In the genomic region with DNA sequence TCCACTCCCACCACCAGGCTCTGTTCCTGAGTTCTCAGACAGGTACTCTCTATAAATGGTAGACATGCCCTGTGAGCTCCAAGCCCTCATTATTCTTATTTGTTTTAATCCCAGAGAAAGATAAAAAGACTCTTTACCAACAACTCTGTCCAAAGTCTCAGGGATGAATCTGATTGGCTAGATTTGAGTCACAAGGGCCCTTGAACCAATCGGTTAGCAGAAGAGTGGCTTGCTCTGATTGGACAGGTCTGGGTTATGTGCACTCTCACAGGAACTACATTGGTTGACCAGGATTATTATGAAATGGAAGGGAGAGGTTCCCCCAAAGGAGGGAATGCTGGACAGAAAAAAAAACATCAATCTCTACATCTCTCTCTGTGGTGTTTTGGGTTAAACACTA, we compare ENCODE assay signal across 16 cellular contexts. TPM values are rescaled to one million over a fixed set of nuclear protein-coding genes. Genes with fewer than 3 reads are reported as not detected.
A peak's percentile ranks its signal among the peaks of the same experiment; 100 is the strongest.
DNase-seq lines count a peak whose midpoint lies in the region; ATAC-seq and TF ChIP-seq lines count a peak whose summit lies in the region.
"Had no signal": no experiment of that assay in that cellular context is flagged by ENCODE, and none has a peak within 500 bp of the region (broad histone marks: within the 10 kb centered on the region; RNA-seq: fewer than 3 reads in every experiment).

No MANE protein-coding gene starts in this region.

- H3K27ac Mint-ChIP-seq in activated CD4-positive, alpha-beta T cell treated with anti-CD3 and anti-CD28 coated beads, Interleukin-2, amount 10 ng/mL, durations not matched to agents 24 days and 14 days, result peak overlapping the region; percentile 87
- H3K27ac Mint-ChIP-seq in activated naive CD8-positive, alpha-beta T cell, result peak overlapping the region; percentile 69
- H3K27ac Mint-ChIP-seq: H9 had no signal

- no peaks in the 10 kb centered on the region for H3K9me3 Mint-ChIP-seq in activated CD4-positive, alpha-beta T cell treated with anti-CD3 and anti-CD28 coated beads, Interleukin-2, amount 10 ng/mL, durations not matched to agents 24 days and 14 days
- H3K9me3 Mint-ChIP-seq in activated naive CD8-positive, alpha-beta T cell (ENCODE audit: low read depth), result no peaks in the 10 kb centered on the region

- peak overlapping the region; percentile 80 for H3K4me3 Mint-ChIP-seq in activated CD4-positive, alpha-beta T cell treated with anti-CD3 and anti-CD28 coated beads, Interleukin-2, amount 10 ng/mL, durations not matched to agents 24 days and 14 days
- peak overlapping the region; percentile 68 for H3K4me3 Mint-ChIP-seq in activated naive CD8-positive, alpha-beta T cell
- H3K4me3 Mint-ChIP-seq: H9 had no signal

- H3K27me3 ChIP-seq in rectal smooth muscle tissue (ENCODE audit: control insufficient read depth, insufficient read depth, low read length), result no peaks in the 10 kb centered on the region
- H3K27me3 ChIP-seq: Peyer's patch had no signal

- H3K36me3 ChIP-seq in rectal smooth muscle tissue (ENCODE audit: control insufficient read depth, insufficient read depth, low read length), result no peaks in the 10 kb centered on the region

- no peak for TF ChIP-seq EP300 in Ishikawa (IDR thresholded peaks at IDR 0.05; ENCODE audit: borderline replicate concordance)

- peak overlapping the region; percentile 39 for H3K27ac ChIP-seq in rectal smooth muscle tissue (ENCODE audit: low read depth, low read length)
- H3K27ac ChIP-seq: KMS-11 had no signal

- intact Hi-C loops in activated CD4-positive, alpha-beta T cell treated with anti-CD3 and anti-CD28 coated beads, Interleukin-2, amount 10 ng/mL, durations not matched to agents 24 days and 14 days (cut with micrococcal nuclease), result no loop called here

- DNase-seq in activated CD4-positive, alpha-beta T cell treated with anti-CD3 and anti-CD28 coated beads, Interleukin-2, amount 10 ng/mL, durations not matched to agents 24 days and 14 days, result no peak
- DNase-seq in activated CD4-positive, alpha-beta T cell treated with anti-CD3 and anti-CD28 coated beads, Interleukin-2, amount 50 U/mL, for 4 hours, result no peak
- DNase-seq in NCI-H2107 treated with DMSO at 0.1 percent for 48 hours (lab: John Stamatoyannopoulos, UW; ENCODE audit: unreplicated experiment) (no peak), GM20000 (ENCODE audit: low spot score) (no peak)
- DNase-seq: activated effector memory CD4-positive, alpha-beta T cell treated with Interleukin-2 at 50 U/mL for 16 hours; H9; mammary epithelial cell; NCI-H1436; NCI-H446; Peyer's patch had no signal

- no peak overlapping the region for H3K9ac ChIP-seq in rectal smooth muscle tissue (ENCODE audit: low read length)
- H3K9ac ChIP-seq: KMS-11 had no signal

- peaks cover 81% of the 10 kb centered on the region for H3K36me3 Mint-ChIP-seq in activated CD4-positive, alpha-beta T cell treated with anti-CD3 and anti-CD28 coated beads, Interleukin-2, amount 10 ng/mL, durations not matched to agents 24 days and 14 days (ENCODE audit: low read depth)
- H3K36me3 Mint-ChIP-seq in activated naive CD8-positive, alpha-beta T cell, result peaks cover 18% of the 10 kb centered on the region

- no peaks in the 10 kb centered on the region for H3K27me3 Mint-ChIP-seq in activated CD4-positive, alpha-beta T cell treated with anti-CD3 and anti-CD28 coated beads, Interleukin-2, amount 10 ng/mL, durations not matched to agents 24 days and 14 days
- no peaks in the 10 kb centered on the region for H3K27me3 Mint-ChIP-seq in activated naive CD8-positive, alpha-beta T cell

- TF ChIP-seq CTCF in GM20000 (IDR thresholded peaks at IDR 0.05; ENCODE audit: extremely low read depth, missing control alignments), result no peak

- H3K4me1 Mint-ChIP-seq in activated CD4-positive, alpha-beta T cell treated with anti-CD3 and anti-CD28 coated beads, Interleukin-2, amount 10 ng/mL, durations not matched to agents 24 days and 14 days, result peaks cover 92% of the 10 kb centered on the region
- peaks cover 96% of the 10 kb centered on the region for H3K4me1 Mint-ChIP-seq in activated naive CD8-positive, alpha-beta T cell (ENCODE audit: low read depth)

- H3K4me3 ChIP-seq in rectal smooth muscle tissue (ENCODE audit: low read length), result no peak overlapping the region
- H3K4me3 ChIP-seq: Peyer's patch had no signal

- peaks cover 26% of the 10 kb centered on the region for H3K4me1 ChIP-seq in rectal smooth muscle tissue (ENCODE audit: control insufficient read depth, insufficient read depth, low read length)

- ATAC-seq in HG03175 (IDR thresholded peaks at IDR 0.05; ENCODE audit: unreplicated experiment), result no peak
- ATAC-seq: activated CD4-positive, CD25-positive, alpha-beta regulatory T cell treated with anti-CD3 and anti-CD28 coated beads, Interleukin-2, amount 50 U/mL, for 24 hours had no signal

- no peak for TF ChIP-seq RAD21 in Ishikawa (IDR thresholded peaks at IDR 0.05; ENCODE audit: low read depth)

TF ChIP-seq in Ishikawa, 13 proteins besides CTCF, POLR2A, EP300 and RAD21:
- no peak for TF ChIP-seq FOXM1 (IDR thresholded peaks at IDR 0.05; ENCODE audit: borderline replicate concordance, low read depth)
- TF ChIP-seq, protein P1, sequence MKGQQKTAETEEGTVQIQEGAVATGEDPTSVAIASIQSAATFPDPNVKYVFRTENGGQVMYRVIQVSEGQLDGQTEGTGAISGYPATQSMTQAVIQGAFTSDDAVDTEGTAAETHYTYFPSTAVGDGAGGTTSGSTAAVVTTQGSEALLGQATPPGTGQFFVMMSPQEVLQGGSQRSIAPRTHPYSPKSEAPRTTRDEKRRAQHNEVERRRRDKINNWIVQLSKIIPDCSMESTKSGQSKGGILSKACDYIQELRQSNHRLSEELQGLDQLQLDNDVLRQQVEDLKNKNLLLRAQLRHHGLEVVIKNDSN (IDR thresholded peaks at IDR 0.05), result peak; percentile 65

RNA-seq across cellular contexts. Expression of a gene that starts 7.5 kb away (rescaled TPM):
- total RNA-seq in activated CD4-positive, alpha-beta T cell treated with anti-CD3 and anti-CD28 coated beads, Interleukin-2, amount 10 ng/mL, durations not matched to agents 24 days and 14 days, result 470 and 474 TPM in 2 replicates

RNA-seq across cellular contexts. Expression of a gene that starts 37.9 kb away (rescaled TPM):
- 36.7 and 36.9 TPM in 2 replicates for total RNA-seq in activated CD4-positive, alpha-beta T cell treated with anti-CD3 and anti-CD28 coated beads, Interleukin-2, amount 10 ng/mL, durations not matched to agents 24 days and 14 days
